In genomic region chr12:131372706-131373195, GRCh38 we compare ENCODE assay signal across 27 cellular contexts.
"Had no signal": no experiment of that assay in that cellular context is flagged by ENCODE, and none has a peak within 500 bp of the region (broad histone marks: within the 10 kb centered on the region; RNA-seq: fewer than 3 reads in every experiment).

No MANE protein-coding gene starts in this region.

- H3K36me3 ChIP-seq: ascending aorta, breast epithelium, cardiac muscle cell, esophagus muscularis mucosa, gastrocnemius medialis, heart right ventricle had no signal

- H3K27me3 ChIP-seq: ascending aorta, breast epithelium, cardiac muscle cell, dorsolateral prefrontal cortex, foreskin keratinocyte, gastrocnemius medialis had no signal

- H3K9me3 ChIP-seq: ascending aorta, breast epithelium, esophagus muscularis mucosa, gastrocnemius medialis, heart right ventricle had no signal

- H3K4me3 ChIP-seq: ascending aorta, breast epithelium, cardiac muscle cell, coronary artery, dorsolateral prefrontal cortex, esophagus muscularis mucosa, gastrocnemius medialis, heart right ventricle had no signal

- H3K4me1 ChIP-seq: ascending aorta, breast epithelium, esophagus muscularis mucosa, foreskin keratinocyte, gastrocnemius medialis, heart right ventricle had no signal

- H3K27ac ChIP-seq: ascending aorta, breast epithelium, cardiac muscle cell, coronary artery, dorsolateral prefrontal cortex, esophagus muscularis mucosa, foreskin keratinocyte, gastrocnemius medialis, heart right ventricle had no signal

- DNase-seq: activated CD4-positive, alpha-beta memory T cell treated with anti-CD3 and anti-CD28 coated beads for 36 hours; activated CD4-positive, alpha-beta T cell treated with anti-CD3 and anti-CD28 coated beads for 36 hours; activated CD4-positive, alpha-beta T cell treated with anti-CD3 and anti-CD28 coated beads, Interleukin-2, amount 10 ng/mL, durations not matched to agents 24 days and 14 days; activated CD4-positive, CD25-positive, alpha-beta regulatory T cell; activated CD4-positive, CD25-positive, alpha-beta regulatory T cell treated with anti-CD3 and anti-CD28 coated beads, Interleukin-2, amount 50 U/mL, for 72 hours; activated CD8-positive, alpha-beta memory T cell treated with anti-CD3 and anti-CD28 coated beads, Interleukin-2, amount 10 ng/mL, durations not matched to agents 7 days and 5 days; activated CD8-positive, alpha-beta memory T cell treated with anti-CD3 and anti-CD28 coated beads, Interleukin-2, amount 50 U/mL, for 4 hours; activated CD8-positive, alpha-beta T cell treated with anti-CD3 and anti-CD28 coated beads, Interleukin-2, amount 10 ng/mL, durations not matched to agents 7 days and 5 days; activated effector memory CD4-positive, alpha-beta T cell treated with anti-CD3 and anti-CD28 coated beads, Interleukin-2, amount 50 U/mL, for 16 hours; activated naive CD4-positive, alpha-beta T cell treated with anti-CD3 and anti-CD28 coated beads, Interleukin-2, amount 10 ng/mL, durations not matched to agents 7 days and 5 days; activated naive CD8-positive, alpha-beta T cell treated with anti-CD3 and anti-CD28 coated beads, Interleukin-2, amount 10 ng/mL, durations not matched to agents 7 days and 5 days; activated T-cell treated with anti-CD3 and anti-CD28 coated beads, Interleukin-2, amount 50 U/mL, for 1 hour; activated T-cell treated with anti-CD3 and anti-CD28 coated beads, Interleukin-2, amount 50 U/mL, for 48 hours; dorsolateral prefrontal cortex; effector memory CD4-positive, alpha-beta T cell; erythroblast; foreskin keratinocyte; gastrocnemius medialis; glutamatergic neuron; heart right ventricle; T-helper 2 cell had no signal

- ATAC-seq: activated CD4-positive, alpha-beta T cell treated with anti-CD3 and anti-CD28 coated beads for 36 hours; activated CD8-positive, alpha-beta memory T cell treated with anti-CD3 and anti-CD28 coated beads, Interleukin-2, amount 10 ng/mL, durations not matched to agents 7 days and 5 days; activated CD8-positive, alpha-beta T cell treated with anti-CD3 and anti-CD28 coated beads, Interleukin-2, amount 10 ng/mL, durations not matched to agents 7 days and 5 days; activated naive CD4-positive, alpha-beta T cell treated with anti-CD3 and anti-CD28 coated beads, Interleukin-2, amount 50 U/mL, for 72 hours; foreskin keratinocyte; gastrocnemius medialis; heart right ventricle had no signal
